In the genomic region with DNA sequence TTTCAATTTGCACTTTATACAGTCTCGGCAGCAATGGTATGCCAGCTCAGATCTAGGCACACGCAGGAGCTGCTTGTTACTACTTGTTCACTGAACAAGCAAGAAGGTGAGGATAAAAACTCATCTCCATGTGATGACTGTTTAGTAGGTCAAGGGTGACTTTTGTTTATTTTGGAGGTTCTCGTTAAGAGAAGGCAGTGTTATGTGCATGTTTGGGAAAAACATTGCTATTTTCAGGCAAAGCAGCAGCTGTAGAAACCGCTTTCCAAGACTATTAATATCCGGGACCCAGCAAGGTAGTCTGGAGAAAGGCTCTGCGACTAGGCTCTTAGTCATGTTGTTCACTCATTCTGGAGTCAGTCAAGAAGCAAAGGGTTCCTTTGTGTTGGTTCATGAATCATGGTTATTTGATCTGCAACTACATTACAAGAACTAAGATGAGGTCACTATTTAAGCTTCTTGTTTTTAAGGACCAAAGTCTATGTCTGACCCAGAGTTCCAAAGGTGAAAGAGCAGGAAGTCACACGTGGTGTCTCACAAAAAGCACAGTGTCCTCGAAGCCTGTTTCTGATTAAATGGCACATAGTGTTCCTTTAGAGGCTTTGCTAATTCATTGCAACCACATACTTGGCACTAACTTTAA, we compare ENCODE assay signal across 7 cellular contexts.
A peak's percentile ranks its signal among the peaks of the same experiment; 100 is the strongest.
DNase-seq lines count a peak whose midpoint lies in the region; ATAC-seq and TF ChIP-seq lines count a peak whose summit lies in the region.
"Not testable (repeated sequence)": the region's sequence is repeated elsewhere in the genome, so short reads cannot be mapped to it uniquely, and the experiment has no call there.

No MANE protein-coding gene starts in this region.

- not testable (repeated sequence) for H3K9me3 Mint-ChIP-seq in activated CD8-positive, alpha-beta T cell treated with anti-CD3 and anti-CD28 coated beads for 36 hours

- not testable (repeated sequence) for H3K79me2 ChIP-seq in PC-9 (ENCODE audit: low read depth); mammary epithelial cell (ENCODE audit: insufficient read depth, low read length)

- not testable (repeated sequence) for H3F3A ChIP-seq in PC-9 (ENCODE audit: insufficient read depth, low read depth)

- DNase-seq in Caki2 (ENCODE audit: low read depth) (peak; percentile 55), PC-9 (peak in 1 of 2 experiments; percentile 36), mammary epithelial cell (peak; percentile 48), foreskin fibroblast (peak; percentile 16 to 18), lung microvascular endothelial cell (ENCODE audit: low read depth in 2 of 2) (peak; percentile 4 to 68)
- peak; percentile 4 for DNase-seq in activated CD8-positive, alpha-beta T cell treated with anti-CD3 and anti-CD28 coated beads for 36 hours

- not testable (repeated sequence) for H3K27me3 Mint-ChIP-seq in activated CD8-positive, alpha-beta T cell treated with anti-CD3 and anti-CD28 coated beads for 36 hours

- not testable (repeated sequence) for H3K27me3 ChIP-seq in PC-9 (ENCODE audit: insufficient read depth, low read depth); mammary epithelial cell (ENCODE audit: insufficient read depth, low read length)

- BruUV-seq in PC-9 (replicated peaks; lab: Mats Ljungman, UMichigan); mammary epithelial cell (replicated peaks; lab: Mats Ljungman, UMichigan): not testable (repeated sequence)

- dilution Hi-C loops in mammary epithelial cell (cut with HindIII; ENCODE audit: low sequenced_read_pairs): not testable (repeated sequence)

- not testable (repeated sequence) for H3K27ac Mint-ChIP-seq in activated CD8-positive, alpha-beta T cell treated with anti-CD3 and anti-CD28 coated beads for 36 hours

- ATAC-seq in activated CD8-positive, alpha-beta T cell treated with anti-CD3 and anti-CD28 coated beads for 36 hours: not testable (repeated sequence)

- WGBS in mammary epithelial cell (ENCODE audit: low coverage, missing lambda C conversion rate): 38% methylated on average over 8 of the region's 8 CpGs

- not testable (repeated sequence) for H3K9me3 ChIP-seq in HEK293 (ENCODE audit: control insufficient read depth, insufficient read depth, low read depth, low read length); PC-9 (ENCODE audit: insufficient read depth, low read depth); mammary epithelial cell (replicated peaks; ENCODE audit: insufficient read depth, low read length)

- not testable (repeated sequence) for H3K4me1 Mint-ChIP-seq in activated CD8-positive, alpha-beta T cell treated with anti-CD3 and anti-CD28 coated beads for 36 hours (ENCODE audit: low read depth)

- not testable (repeated sequence) for H3K4me3 Mint-ChIP-seq in activated CD8-positive, alpha-beta T cell treated with anti-CD3 and anti-CD28 coated beads for 36 hours

- not testable (repeated sequence) for H3K36me3 ChIP-seq in HEK293 (ENCODE audit: control insufficient read depth in 2 of 2, insufficient read depth in 1 of 2, low read length in 2 of 2); PC-9 (ENCODE audit: low read depth); mammary epithelial cell (ENCODE audit: insufficient read depth, low read length)

- in situ Hi-C loops in Caki2 (cut with HindIII; ENCODE audit: low pct_unique_long_range_greater_than_20kb, low sequenced_read_pairs); mammary epithelial cell (cut with MboI; ENCODE audit: low sequenced_read_pairs in 2 of 2): not testable (repeated sequence)

- H3K4me3 ChIP-seq in HEK293 (ENCODE audit: low read depth, low read length); PC-9; mammary epithelial cell (replicated peaks in 1 of 3; ENCODE audit: insufficient read depth in 1 of 3, low read depth in 2 of 3, low read length in 3 of 3); foreskin fibroblast (ENCODE audit: low read depth in 1 of 2, low read length in 2 of 2): not testable (repeated sequence)

- not testable (repeated sequence) for H2AFZ ChIP-seq in PC-9; mammary epithelial cell (ENCODE audit: low read depth, low read length)

- H3K9me2 ChIP-seq in PC-9 (ENCODE audit: insufficient read depth): not testable (repeated sequence)

- H3K27ac ChIP-seq in HEK293 (ENCODE audit: extremely low read depth, low read depth, low read length); mammary epithelial cell (ENCODE audit: insufficient read depth, low read depth, low read length): not testable (repeated sequence)
- H3K27ac ChIP-seq in PC-9: peak overlapping the region; percentile 73

- H3K4me2 ChIP-seq in PC-9: peak overlapping the region; percentile 38; the same call in 1 of the 2 replicates
- H3K4me2 ChIP-seq in mammary epithelial cell (ENCODE audit: insufficient read depth, low read depth, low read length): not testable (repeated sequence)

- H3K9ac ChIP-seq in mammary epithelial cell (ENCODE audit: insufficient read depth, low read length): not testable (repeated sequence)

- CTCF ChIA-PET in HEK293 (lab: Yijun Ruan, JAX); PC-9 (lab: Charles Lee); activated CD8-positive, alpha-beta T cell treated with anti-CD3 and anti-CD28 coated beads for 36 hours (lab: Charles Lee); mammary epithelial cell (lab: Charles Lee; ENCODE audit: low non-redundant PET): not testable (repeated sequence)

- H3K36me3 Mint-ChIP-seq in activated CD8-positive, alpha-beta T cell treated with anti-CD3 and anti-CD28 coated beads for 36 hours (ENCODE audit: low read depth): not testable (repeated sequence)

- intact Hi-C loops in PC-9 (cut with micrococcal nuclease; ENCODE audit: unreplicated experiment); activated CD8-positive, alpha-beta T cell treated with anti-CD3 and anti-CD28 coated beads for 36 hours (cut with micrococcal nuclease); mammary epithelial cell (cut with micrococcal nuclease): not testable (repeated sequence)

- POLR2A ChIA-PET in HEK293 (lab: Yijun Ruan, JAX); PC-9 (lab: Charles Lee; ENCODE audit: unreplicated experiment); activated CD8-positive, alpha-beta T cell treated with anti-CD3 and anti-CD28 coated beads for 36 hours (lab: Charles Lee): not testable (repeated sequence)

- not testable (repeated sequence) for TF ChIP-seq CTCF in HEK293 (tag by site-specific recombination; IDR thresholded peaks at IDR 0.05); PC-9 (conservative IDR thresholded peaks at IDR 0.05); activated CD8-positive, alpha-beta T cell treated with anti-CD3 and anti-CD28 coated beads for 36 hours (IDR thresholded peaks at IDR 0.05); mammary epithelial cell (conservative IDR thresholded peaks at IDR 0.05 in 1 of 2, IDR thresholded peaks at IDR 0.05 in 1 of 2; ENCODE audit: extremely low read depth in 1 of 2, insufficient read depth in 1 of 2, low read depth in 1 of 2, low read length in 2 of 2); foreskin fibroblast (IDR thresholded peaks at IDR 0.05; ENCODE audit: low read depth, low read length)

- H3K4me1 ChIP-seq in HEK293 (ENCODE audit: control insufficient read depth, insufficient read depth, low read length); PC-9 (replicated peaks; ENCODE audit: insufficient read depth); mammary epithelial cell (ENCODE audit: insufficient read depth, low read length): not testable (repeated sequence)

- not testable (repeated sequence) for H4K20me1 ChIP-seq in PC-9 (ENCODE audit: insufficient read depth); mammary epithelial cell (ENCODE audit: insufficient read depth, low read length)

TF ChIP-seq in HEK293, 187 proteins besides CTCF, POLR2A, EP300 and RAD21:
- TF ChIP-seq, protein P1, sequence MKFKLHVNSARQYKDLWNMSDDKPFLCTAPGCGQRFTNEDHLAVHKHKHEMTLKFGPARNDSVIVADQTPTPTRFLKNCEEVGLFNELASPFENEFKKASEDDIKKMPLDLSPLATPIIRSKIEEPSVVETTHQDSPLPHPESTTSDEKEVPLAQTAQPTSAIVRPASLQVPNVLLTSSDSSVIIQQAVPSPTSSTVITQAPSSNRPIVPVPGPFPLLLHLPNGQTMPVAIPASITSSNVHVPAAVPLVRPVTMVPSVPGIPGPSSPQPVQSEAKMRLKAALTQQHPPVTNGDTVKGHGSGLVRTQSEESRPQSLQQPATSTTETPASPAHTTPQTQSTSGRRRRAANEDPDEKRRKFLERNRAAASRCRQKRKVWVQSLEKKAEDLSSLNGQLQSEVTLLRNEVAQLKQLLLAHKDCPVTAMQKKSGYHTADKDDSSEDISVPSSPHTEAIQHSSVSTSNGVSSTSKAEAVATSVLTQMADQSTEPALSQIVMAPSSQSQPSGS (tag by site-specific recombination; IDR thresholded peaks at IDR 0.05; ENCODE audit: low read depth): 0 out of 2 replicates have a peak, but pooled peaks have one; percentile 35
